In the genomic region with DNA sequence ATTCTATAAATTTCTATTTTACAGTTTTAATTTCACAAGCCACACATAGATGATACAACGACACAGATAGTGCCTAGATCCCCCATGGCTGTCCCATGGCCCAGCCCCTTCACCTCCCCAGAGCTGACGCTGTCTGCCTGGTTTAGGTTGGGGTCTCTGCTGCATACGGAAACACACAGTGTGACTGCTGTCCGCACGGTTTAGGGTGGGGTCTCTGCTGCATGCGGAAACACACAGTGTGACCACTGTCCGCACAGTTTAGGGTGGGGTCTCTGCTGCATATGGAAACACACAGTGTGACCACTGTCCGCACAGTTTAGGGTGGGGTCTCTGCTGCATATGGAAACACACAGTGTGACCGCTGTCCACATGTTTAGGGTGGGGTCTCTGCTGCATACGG, we compare ENCODE assay signal across 7 cellular contexts. TPM values are rescaled to one million over a fixed set of nuclear protein-coding genes. Genes with fewer than 3 reads are reported as not detected.
A peak's percentile ranks its signal among the peaks of the same experiment; 100 is the strongest.
DNase-seq lines count a peak whose midpoint lies in the region; ATAC-seq, FAIRE-seq and TF ChIP-seq lines count a peak whose summit lies in the region.
"Not testable (repeated sequence)": the region's sequence is repeated elsewhere in the genome, so short reads cannot be mapped to it uniquely, and the experiment has no call there.

No MANE protein-coding gene starts in this region.

- DNase-seq in HTR-8/SVneo (ENCODE audit: insufficient read length, low spot score); bronchial epithelial cell (ENCODE audit: low read depth): not testable (repeated sequence)
- peak; percentile 50 for DNase-seq in activated CD8-positive, alpha-beta memory T cell treated with anti-CD3 and anti-CD28 coated beads for 24 hours
- DNase-seq in activated effector memory CD4-positive, alpha-beta T cell treated with anti-CD3 and anti-CD28 coated beads, Interleukin-2, amount 50 U/mL, for 16 hours, result peak; percentile 48
- DNase-seq in left lobe of liver (ENCODE audit: low spot score) (peak; percentile 33), mesenteric fat pad (ENCODE audit: low spot score) (peak; percentile 77), osteocyte (ENCODE audit: extremely low spot score, unreplicated experiment) (peak; percentile 51)

- not testable (repeated sequence) for H3K27me3 ChIP-seq in bronchial epithelial cell (ENCODE audit: control insufficient read depth, insufficient read depth, low read length)

- H3K36me3 Mint-ChIP-seq in osteocyte (ENCODE audit: unreplicated experiment), result not testable (repeated sequence)

- H3K27me3 Mint-ChIP-seq in osteocyte (ENCODE audit: unreplicated experiment), result peaks cover 13% of the 10 kb centered on the region

- FAIRE-seq in HTR-8/SVneo (lab: Jason Lieb, UNC) (peak; percentile 68), bronchial epithelial cell (lab: Jason Lieb, UNC) (peak; percentile 75)

- H3K4me3 ChIP-seq in bronchial epithelial cell (ENCODE audit: low read depth, low read length), result not testable (repeated sequence)

- H3K4me3 Mint-ChIP-seq in osteocyte (ENCODE audit: unreplicated experiment), result not testable (repeated sequence)

- not testable (repeated sequence) for H3K36me3 ChIP-seq in bronchial epithelial cell (ENCODE audit: control insufficient read depth, insufficient read depth, low read length)

- not testable (repeated sequence) for TF ChIP-seq CTCF in bronchial epithelial cell (IDR thresholded peaks at IDR 0.05; ENCODE audit: insufficient read depth, low read length, severe bottlenecking); osteocyte (IDR thresholded peaks at IDR 0.05)

- not testable (repeated sequence) for ATAC-seq in left lobe of liver

- H3K9me3 Mint-ChIP-seq in osteocyte (ENCODE audit: unreplicated experiment), result not testable (repeated sequence)

- H3K27ac Mint-ChIP-seq in osteocyte (ENCODE audit: unreplicated experiment), result not testable (repeated sequence)

- not testable (repeated sequence) for H3K4me1 Mint-ChIP-seq in osteocyte (ENCODE audit: unreplicated experiment)

RNA-seq across cellular contexts. Expression of a gene that starts 31.8 kb away (rescaled TPM):
- total RNA-seq in bronchial epithelial cell (43.4 and 55.0 TPM in 2 replicates), left lobe of liver (128 TPM), mesenteric fat pad (63.6 TPM), osteocyte (63.2 and 71.6 TPM in 2 replicates)

RNA-seq across cellular contexts. Expression of a gene that starts 48.5 kb away (rescaled TPM):
- 0.38 TPM in 1 of 2 replicates, not detected in the other for total RNA-seq in bronchial epithelial cell
- total RNA-seq in left lobe of liver, result 0.18 TPM
- total RNA-seq in mesenteric fat pad, result 1.4 TPM
- 1.7 and 1.9 TPM in 2 replicates for total RNA-seq in osteocyte
